In the genomic region with DNA sequence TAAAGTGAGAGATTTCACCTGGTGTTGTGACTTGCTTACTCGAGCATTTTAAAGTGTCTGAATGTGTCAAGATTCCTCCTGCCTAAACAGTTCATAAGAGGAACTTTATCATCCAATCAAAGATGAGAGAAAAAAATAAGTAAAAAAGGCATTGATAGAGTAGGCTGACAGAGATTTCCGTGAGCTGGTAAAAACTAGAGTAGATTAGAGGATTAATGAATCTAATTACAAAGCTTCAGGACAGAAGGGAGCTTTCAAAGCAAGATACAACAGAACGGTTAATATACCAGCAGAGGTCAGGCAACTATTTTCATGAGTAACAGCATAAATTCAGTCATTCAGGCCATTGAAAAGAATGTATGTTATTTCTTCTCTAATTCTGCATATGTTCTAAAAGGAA, we compare ENCODE assay signal across 27 cellular contexts.
"Had no signal": no experiment of that assay in that cellular context is flagged by ENCODE, and none has a peak within 500 bp of the region (broad histone marks: within the 10 kb centered on the region; RNA-seq: fewer than 3 reads in every experiment).

No MANE protein-coding gene starts in this region.

- H3K4me3 Mint-ChIP-seq: activated CD8-positive, alpha-beta memory T cell treated with anti-CD3 and anti-CD28 coated beads, Interleukin-2, amount 10 ng/mL, durations not matched to agents 7 days and 5 days; activated naive CD4-positive, alpha-beta T cell treated with anti-CD3 and anti-CD28 coated beads for 36 hours; activated naive CD8-positive, alpha-beta T cell; activated T-cell treated with anti-CD3 and anti-CD28 coated beads, Interleukin-2, amount 50 U/mL, for 4 hours; T-helper 1 cell treated with Interleukin-12 subunit alpha and Interleukin-12 subunit beta and Interleukin-4 antibody, amounts not matched to agents 30 μg/mL and 1 μg/mL, for 36 hours; WTC11 had no signal

- H3K4me1 ChIP-seq: colonic mucosa had no signal

- H3K4me1 Mint-ChIP-seq: activated CD8-positive, alpha-beta memory T cell treated with anti-CD3 and anti-CD28 coated beads, Interleukin-2, amount 10 ng/mL, durations not matched to agents 7 days and 5 days; WTC11 had no signal

- DNase-seq: activated CD4-positive, alpha-beta T cell treated with anti-CD3 and anti-CD28 coated beads for 48 hours; activated CD4-positive, alpha-beta T cell treated with anti-CD3 and anti-CD28 coated beads, Interleukin-2, amount 50 U/mL, for 48 hours; activated CD4-positive, CD25-positive, alpha-beta regulatory T cell treated with anti-CD3 and anti-CD28 coated beads, Interleukin-2, amount 50 U/mL, for 72 hours; activated CD8-positive, alpha-beta memory T cell treated with anti-CD3 and anti-CD28 coated beads, Interleukin-2, amount 10 ng/mL, durations not matched to agents 7 days and 5 days; activated effector memory CD4-positive, alpha-beta T cell treated with anti-CD3 and anti-CD28 coated beads, Interleukin-2, amount 50 U/mL, for 16 hours; activated naive CD4-positive, alpha-beta T cell treated with anti-CD3 and anti-CD28 coated beads for 36 hours; activated T-cell treated with anti-CD3 and anti-CD28 coated beads, Interleukin-2, amount 50 U/mL, for 4 hours; amygdala; brain microvascular endothelial cell; cerebellar nuclear complex; colonic mucosa; Karpas-422; MM.1S; NCI-H1105; NCI-H1436; NCI-H1694 treated with DMSO at 0.1 percent for 48 hours; NCI-H2029 treated with DMSO at 0.1 percent for 48 hours; NCI-H446; NCI-H526; NCI-H774; PC-3; SIG-M5 had no signal

- H3K27ac Mint-ChIP-seq: activated CD8-positive, alpha-beta memory T cell treated with anti-CD3 and anti-CD28 coated beads, Interleukin-2, amount 10 ng/mL, durations not matched to agents 7 days and 5 days; activated naive CD4-positive, alpha-beta T cell treated with anti-CD3 and anti-CD28 coated beads for 36 hours; activated naive CD8-positive, alpha-beta T cell; T-helper 1 cell treated with Interleukin-12 subunit alpha and Interleukin-12 subunit beta and Interleukin-4 antibody, amounts not matched to agents 30 μg/mL and 1 μg/mL, for 36 hours; WTC11 had no signal

- H3K27ac ChIP-seq: brain microvascular endothelial cell, cardiac muscle cell, colonic mucosa had no signal

- H3K4me3 ChIP-seq: cardiac muscle cell, colonic mucosa, K562 had no signal

- H3K36me3 Mint-ChIP-seq: activated CD8-positive, alpha-beta memory T cell treated with anti-CD3 and anti-CD28 coated beads, Interleukin-2, amount 10 ng/mL, durations not matched to agents 7 days and 5 days; WTC11 had no signal

- H3K27me3 ChIP-seq: brain microvascular endothelial cell, cardiac muscle cell, colonic mucosa had no signal

- H3K9me3 Mint-ChIP-seq: activated naive CD4-positive, alpha-beta T cell treated with anti-CD3 and anti-CD28 coated beads for 36 hours; activated T-cell treated with anti-CD3 and anti-CD28 coated beads, Interleukin-2, amount 50 U/mL, for 4 hours; T-helper 1 cell treated with Interleukin-12 subunit alpha and Interleukin-12 subunit beta and Interleukin-4 antibody, amounts not matched to agents 30 μg/mL and 1 μg/mL, for 36 hours; WTC11 had no signal

- H3K36me3 ChIP-seq: brain microvascular endothelial cell, cardiac muscle cell, colonic mucosa had no signal

- H3K27me3 Mint-ChIP-seq: activated CD8-positive, alpha-beta memory T cell treated with anti-CD3 and anti-CD28 coated beads, Interleukin-2, amount 10 ng/mL, durations not matched to agents 7 days and 5 days; activated naive CD8-positive, alpha-beta T cell had no signal

- H3K9me3 ChIP-seq: colonic mucosa had no signal
